Comparison of ENCODE assay signal across 9 cellular contexts in genomic region chr11:117814766-117815261, GRCh38. TPM values are rescaled to one million over a fixed set of nuclear protein-coding genes. Genes with fewer than 3 reads are reported as not detected.
DNase-seq lines count a peak whose midpoint lies in the region; ATAC-seq and TF ChIP-seq lines count a peak whose summit lies in the region.
"Had no signal": no experiment of that assay in that cellular context is flagged by ENCODE, and none has a peak within 500 bp of the region (broad histone marks: within the 10 kb centered on the region; RNA-seq: fewer than 3 reads in every experiment).

No MANE protein-coding gene starts in this region.

- H4K20me1 ChIP-seq in mammary epithelial cell (ENCODE audit: insufficient read depth, low read length) = no peaks in the 10 kb centered on the region

- H3K4me1 ChIP-seq in skeletal muscle tissue (ENCODE audit: control insufficient read depth in 3 of 3, insufficient read depth in 3 of 3, low read length in 3 of 3) (peaks cover 4 to 18% (median 6%) of the 10 kb centered on the region in 3 donors), mammary epithelial cell (ENCODE audit: insufficient read depth, low read length) (peaks cover 10% of the 10 kb centered on the region)

- DNase-seq in GM13977 (ENCODE audit: low spot score) (peak; percentile 65), NCI-H146 (lab: John Stamatoyannopoulos, UW) (peak; percentile 98), epithelial cell of proximal tubule (ENCODE audit: low read depth) (peak; percentile 96), mammary epithelial cell (no peak)
- peak; percentile 91 for DNase-seq in activated CD4-positive, alpha-beta memory T cell treated with anti-CD3 and anti-CD28 coated beads for 36 hours

- H3K9me3 Mint-ChIP-seq in activated CD4-positive, alpha-beta memory T cell treated with anti-CD3 and anti-CD28 coated beads for 36 hours = no peaks in the 10 kb centered on the region

- dilution Hi-C loops in mammary epithelial cell (cut with HindIII; ENCODE audit: low sequenced_read_pairs) = no loop called here

- H3K9ac ChIP-seq in skeletal muscle tissue (ENCODE audit: low read depth in 1 of 3, low read length in 3 of 3) (no peak overlapping the region), mammary epithelial cell (ENCODE audit: insufficient read depth, low read length) (no peak overlapping the region)

- H3K4me3 Mint-ChIP-seq in activated CD4-positive, alpha-beta memory T cell treated with anti-CD3 and anti-CD28 coated beads for 36 hours = peak overlapping the region; percentile 35

- H3K4me1 Mint-ChIP-seq in activated CD4-positive, alpha-beta memory T cell treated with anti-CD3 and anti-CD28 coated beads for 36 hours (ENCODE audit: low read depth) = peaks cover 58% of the 10 kb centered on the region

- in situ Hi-C loops in GM13977 (cut with MboI; ENCODE audit: low pct_unique_long_range_greater_than_20kb, low sequenced_read_pairs, unreplicated experiment) = no loop called here
- in situ Hi-C loops in mammary epithelial cell (cut with MboI; ENCODE audit: low sequenced_read_pairs in 2 of 2) = no loop called here

- no peaks in the 10 kb centered on the region for H3K79me2 ChIP-seq in mammary epithelial cell (ENCODE audit: insufficient read depth, low read length)

- H3K27me3 ChIP-seq in skeletal muscle tissue (ENCODE audit: control insufficient read depth in 3 of 3, insufficient read depth in 3 of 3, low read length in 3 of 3) = peaks cover 0 to 6% (median under 1%) of the 10 kb centered on the region in 3 donors
- H3K27me3 ChIP-seq in mammary epithelial cell (ENCODE audit: insufficient read depth, low read length) = no peaks in the 10 kb centered on the region

- no peak overlapping the region for H3K4me2 ChIP-seq in mammary epithelial cell (ENCODE audit: insufficient read depth, low read depth, low read length)

- peak overlapping the region; percentile 94 for H3K27ac Mint-ChIP-seq in activated CD4-positive, alpha-beta memory T cell treated with anti-CD3 and anti-CD28 coated beads for 36 hours

- peaks cover under 1% of the 10 kb centered on the region for H3K27me3 Mint-ChIP-seq in activated CD4-positive, alpha-beta memory T cell treated with anti-CD3 and anti-CD28 coated beads for 36 hours

- H3K9me3 ChIP-seq in skeletal muscle tissue (ENCODE audit: control insufficient read depth in 3 of 3, low read length in 3 of 3) (no peaks in the 10 kb centered on the region), mammary epithelial cell (replicated peaks; ENCODE audit: insufficient read depth, low read length) (no peaks in the 10 kb centered on the region)

- ATAC-seq in HG02763 (IDR thresholded peaks at IDR 0.05; ENCODE audit: unreplicated experiment) = peak; percentile 42
- no peak for ATAC-seq in GM19452 (IDR thresholded peaks at IDR 0.05; ENCODE audit: unreplicated experiment)
- ATAC-seq: Panc1 had no signal

- no peak overlapping the region for H2AFZ ChIP-seq in mammary epithelial cell (ENCODE audit: low read depth, low read length)

- POLR2A ChIA-PET in activated CD4-positive, alpha-beta memory T cell treated with anti-CD3 and anti-CD28 coated beads for 36 hours (lab: Charles Lee) = interaction anchor here (0.7 to 2.2 kb wide), 8 partner anchors 10 to 238 kb away, joined by 3 to 16 read pairs (median 4); partner anchors contain the start of gene IL10RA

- peak overlapping the region; percentile 19 for H3K27ac ChIP-seq in skeletal muscle tissue (ENCODE audit: low read depth, low read length)
- H3K27ac ChIP-seq in mammary epithelial cell (ENCODE audit: insufficient read depth, low read depth, low read length) = no peak overlapping the region

- H3K36me3 Mint-ChIP-seq in activated CD4-positive, alpha-beta memory T cell treated with anti-CD3 and anti-CD28 coated beads for 36 hours = no peaks in the 10 kb centered on the region

- TF ChIP-seq CTCF in GM13977 (IDR thresholded peaks at IDR 0.05; ENCODE audit: extremely low read depth, insufficient read depth, missing control alignments) (no peak), epithelial cell of proximal tubule (conservative IDR thresholded peaks at IDR 0.05; ENCODE audit: low read depth, low read length) (no peak), mammary epithelial cell (conservative IDR thresholded peaks at IDR 0.05 in 1 of 2, IDR thresholded peaks at IDR 0.05 in 1 of 2; ENCODE audit: extremely low read depth in 1 of 2, insufficient read depth in 1 of 2, low read depth in 1 of 2, low read length in 2 of 2) (no peak)

- 81% methylated on average over 13 of the region's 14 CpGs for WGBS in mammary epithelial cell (ENCODE audit: low coverage, missing lambda C conversion rate)

- H3K36me3 ChIP-seq in skeletal muscle tissue (ENCODE audit: control insufficient read depth in 3 of 3, insufficient read depth in 3 of 3, low read length in 3 of 3) (no peaks in the 10 kb centered on the region), mammary epithelial cell (ENCODE audit: insufficient read depth, low read length) (no peaks in the 10 kb centered on the region)

- H3K4me3 ChIP-seq in epithelial cell of proximal tubule (ENCODE audit: low read depth, low read length) = peak overlapping the region; percentile 55
- H3K4me3 ChIP-seq in skeletal muscle tissue (ENCODE audit: low read length in 3 of 3) = no peak overlapping the region
- H3K4me3 ChIP-seq in mammary epithelial cell (replicated peaks in 1 of 3; ENCODE audit: insufficient read depth in 1 of 3, low read depth in 2 of 3, low read length in 3 of 3) = no peak overlapping the region

- BruUV-seq in mammary epithelial cell (replicated peaks; lab: Mats Ljungman, UMichigan) = no TSS peak

- intact Hi-C loops in activated CD4-positive, alpha-beta memory T cell treated with anti-CD3 and anti-CD28 coated beads for 36 hours (cut with micrococcal nuclease) = loop anchor here (2.0 to 5.0 kb wide), 5 partner anchors 132 to 583 kb away; partner anchors contain the start of genes IL10RA, PCSK7 and RNF214
- intact Hi-C loops in mammary epithelial cell (cut with micrococcal nuclease) = loop anchor here (5.0 to 10.0 kb wide), 2 partner anchors 480 to 583 kb away; partner anchors contain the start of genes PCSK7 and RNF214

- CTCF ChIA-PET in activated CD4-positive, alpha-beta memory T cell treated with anti-CD3 and anti-CD28 coated beads for 36 hours (lab: Charles Lee) = interaction anchor here (1.2 to 7.0 kb wide), 8 partner anchors 8 to 389 kb away, joined by 3 to 187 read pairs (median 36); no protein-coding TSS in a partner anchor
- CTCF ChIA-PET in mammary epithelial cell (lab: Charles Lee; ENCODE audit: low non-redundant PET) = no interaction called here

RNA-seq across cellular contexts. Expression of gene FXYD2, which starts 9.7 kb away (rescaled TPM):
- total RNA-seq in activated CD4-positive, alpha-beta memory T cell treated with anti-CD3 and anti-CD28 coated beads for 36 hours = not detected
- total RNA-seq in epithelial cell of proximal tubule = 109 and 286 TPM in 2 replicates
- 1.0 TPM for total RNA-seq in skeletal muscle tissue
- not detected for total RNA-seq in mammary epithelial cell
- polyA plus RNA-seq in mammary epithelial cell = 0.11 TPM
- not detected for polyA minus RNA-seq in mammary epithelial cell

RNA-seq across cellular contexts. Expression of gene DSCAML1, which starts 17.8 kb away (rescaled TPM):
- under 1 TPM; 0.29 to 0.67 TPM for total RNA-seq in activated CD4-positive, alpha-beta memory T cell treated with anti-CD3 and anti-CD28 coated beads for 36 hours
- 0.29 and 4.0 TPM in 2 replicates for total RNA-seq in epithelial cell of proximal tubule
- 0.52 TPM for total RNA-seq in skeletal muscle tissue
- total RNA-seq in mammary epithelial cell = not detected
- polyA plus RNA-seq in mammary epithelial cell = 0.01 TPM
- not detected for polyA minus RNA-seq in mammary epithelial cell

Comparison
In these comparisons a context has a peak if more than half of its experiments do, and no peak if none do; other contexts are left out.
1. RNA of gene FXYD2, which starts 9.7 kb away (total RNA-seq): 109 to 286 TPM in epithelial cell of proximal tubule; 1.0 TPM in skeletal muscle tissue (single experiment), not detected in activated CD4-positive, alpha-beta memory T cell treated with anti-CD3 and anti-CD28 coated beads for 36 hours and not detected in mammary epithelial cell; every median in the first group is over 10 times any median in the second.